ENCODE assay signal across 17 cellular contexts in the genomic region with DNA sequence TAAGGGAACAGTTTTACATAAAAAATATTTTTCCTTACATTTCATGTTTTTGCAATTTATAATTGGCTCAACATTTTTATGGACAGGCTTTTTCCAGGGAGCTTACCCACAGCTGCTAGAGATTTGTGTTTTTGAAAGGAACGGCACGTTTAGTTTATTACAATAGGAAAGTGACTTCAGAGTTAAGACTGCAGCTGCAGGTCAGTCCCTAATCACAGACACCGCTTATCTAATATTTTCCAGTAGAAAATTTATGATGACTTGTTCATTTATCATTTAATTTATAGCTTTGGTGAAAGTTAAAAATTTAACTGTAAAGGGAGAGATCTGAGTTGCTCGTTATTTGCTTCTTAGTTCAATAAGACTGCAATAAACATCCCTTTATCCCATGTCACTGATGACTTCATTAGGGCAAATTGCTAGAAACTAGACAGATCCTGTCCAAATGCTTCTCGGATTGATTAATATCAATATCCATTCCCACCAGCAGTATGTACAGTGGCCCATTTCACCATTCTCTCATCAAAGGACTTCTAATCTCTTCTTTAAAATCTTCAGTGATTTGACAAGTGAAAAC.
"Had no signal": no experiment of that assay in that cellular context is flagged by ENCODE, and none has a peak within 500 bp of the region (broad histone marks: within the 10 kb centered on the region; RNA-seq: fewer than 3 reads in every experiment).

No MANE protein-coding gene starts in this region.

- H3K4me3 ChIP-seq: esophagus squamous epithelium, gastrocnemius medialis, left ventricle myocardium inferior, sigmoid colon, suprapubic skin, upper lobe of left lung had no signal

- H3K27ac ChIP-seq: esophagus squamous epithelium, gastrocnemius medialis, left ventricle myocardium inferior, sigmoid colon, suprapubic skin, upper lobe of left lung had no signal

- H3K27me3 ChIP-seq: esophagus squamous epithelium, gastrocnemius medialis, sigmoid colon, suprapubic skin, upper lobe of left lung had no signal

- H3K27me3 Mint-ChIP-seq: activated CD4-positive, alpha-beta memory T cell treated with anti-CD3 and anti-CD28 coated beads, Interleukin-2, amount 10 ng/mL, durations not matched to agents 7 days and 5 days; activated CD4-positive, alpha-beta T cell treated with anti-CD3 and anti-CD28 coated beads for 36 hours; activated naive CD8-positive, alpha-beta T cell treated with anti-CD3 and anti-CD28 coated beads, Interleukin-2, amount 50 U/mL, for 24 hours had no signal

- H3K4me1 Mint-ChIP-seq: activated CD4-positive, alpha-beta memory T cell treated with anti-CD3 and anti-CD28 coated beads, Interleukin-2, amount 10 ng/mL, durations not matched to agents 7 days and 5 days; activated CD4-positive, alpha-beta T cell treated with anti-CD3 and anti-CD28 coated beads for 36 hours; activated naive CD8-positive, alpha-beta T cell treated with anti-CD3 and anti-CD28 coated beads, Interleukin-2, amount 50 U/mL, for 24 hours; nephron progenitor cell had no signal

- H3K4me1 ChIP-seq: esophagus squamous epithelium, gastrocnemius medialis, left ventricle myocardium inferior, sigmoid colon, suprapubic skin, upper lobe of left lung had no signal

- DNase-seq: activated CD4-positive, alpha-beta memory T cell treated with anti-CD3 and anti-CD28 coated beads, Interleukin-2, amount 10 ng/mL, durations not matched to agents 7 days and 5 days; activated CD4-positive, alpha-beta T cell treated with anti-CD3 and anti-CD28 coated beads for 36 hours; activated CD8-positive, alpha-beta memory T cell treated with anti-CD3 and anti-CD28 coated beads, Interleukin-2, amount 50 U/mL, for 4 hours; activated naive CD4-positive, alpha-beta T cell treated with Interleukin-2 at 50 U/mL for 16 hours; activated naive CD8-positive, alpha-beta T cell treated with anti-CD3 and anti-CD28 coated beads, Interleukin-2, amount 50 U/mL, for 24 hours; esophagus squamous epithelium; gastrocnemius medialis; islet precursor cell; left ventricle myocardium inferior; nephron progenitor cell; sigmoid colon; stimulated activated CD4-positive, alpha-beta T cell treated with anti-CD3 and anti-CD28 coated beads, Interleukin-4, amount 100 ng/mL, for 1 hour; stimulated activated CD8-positive, alpha-beta memory T cell treated with anti-CD3 and anti-CD28 coated beads, Interleukin-4, amount 100 ng/mL, for 48 hours; stimulated activated naive CD8-positive, alpha-beta T cell treated with anti-CD3 and anti-CD28 coated beads, Interleukin-15, Interleukin-2, amounts not matched to agents 100 U/mL and 50 U/mL, for 24 hours; T-helper 9 cell; upper lobe of left lung had no signal

- H3K27ac Mint-ChIP-seq: activated CD4-positive, alpha-beta memory T cell treated with anti-CD3 and anti-CD28 coated beads, Interleukin-2, amount 10 ng/mL, durations not matched to agents 7 days and 5 days; activated CD4-positive, alpha-beta T cell treated with anti-CD3 and anti-CD28 coated beads for 36 hours; activated naive CD8-positive, alpha-beta T cell treated with anti-CD3 and anti-CD28 coated beads, Interleukin-2, amount 50 U/mL, for 24 hours had no signal

- H3K36me3 ChIP-seq: esophagus squamous epithelium, gastrocnemius medialis, left ventricle myocardium inferior, sigmoid colon, suprapubic skin, upper lobe of left lung had no signal

- H3K9me3 ChIP-seq: esophagus squamous epithelium, gastrocnemius medialis, left ventricle myocardium inferior, sigmoid colon, suprapubic skin, upper lobe of left lung had no signal

- H3K4me3 Mint-ChIP-seq: activated CD4-positive, alpha-beta memory T cell treated with anti-CD3 and anti-CD28 coated beads, Interleukin-2, amount 10 ng/mL, durations not matched to agents 7 days and 5 days; activated CD4-positive, alpha-beta T cell treated with anti-CD3 and anti-CD28 coated beads for 36 hours; activated naive CD8-positive, alpha-beta T cell treated with anti-CD3 and anti-CD28 coated beads, Interleukin-2, amount 50 U/mL, for 24 hours; nephron progenitor cell had no signal

- H3K9me3 Mint-ChIP-seq: activated CD4-positive, alpha-beta memory T cell treated with anti-CD3 and anti-CD28 coated beads, Interleukin-2, amount 10 ng/mL, durations not matched to agents 7 days and 5 days; activated naive CD8-positive, alpha-beta T cell treated with anti-CD3 and anti-CD28 coated beads, Interleukin-2, amount 50 U/mL, for 24 hours; nephron progenitor cell had no signal
